Comparison of ENCODE assay signal across 10 cellular contexts in the genomic region with DNA sequence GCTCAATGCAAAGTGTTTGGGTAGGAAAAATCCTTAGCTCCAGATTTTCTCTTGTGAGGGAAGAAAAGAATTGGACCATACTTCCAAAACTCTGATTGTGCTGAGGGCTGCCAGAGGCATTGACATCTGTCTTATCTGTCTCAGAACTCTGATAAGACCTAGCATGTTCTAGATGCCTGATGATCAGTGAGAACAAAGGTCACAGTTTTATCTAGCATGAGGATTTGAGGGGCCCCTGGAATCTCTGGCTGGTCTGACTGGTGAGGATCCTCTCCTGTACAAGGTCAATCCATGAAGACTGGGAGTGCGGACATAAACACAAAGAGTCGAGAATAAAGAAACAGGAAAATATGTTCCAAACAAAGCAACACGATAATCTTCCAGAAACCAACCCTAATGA. TPM values are rescaled to one million over a fixed set of nuclear protein-coding genes. Genes with fewer than 3 reads are reported as not detected.
"Had no signal": no experiment of that assay in that cellular context is flagged by ENCODE, and none has a peak within 500 bp of the region (broad histone marks: within the 10 kb centered on the region; RNA-seq: fewer than 3 reads in every experiment).

No MANE protein-coding gene starts in this region.

- FAIRE-seq: H1, H54, K562 had no signal

- ATAC-seq: K562 had no signal

- H3K4me3 ChIP-seq: GM23248, K562 had no signal

- H3K27ac Mint-ChIP-seq: H9 had no signal

- H3K9ac ChIP-seq: GM23248 had no signal

- H3K4me3 Mint-ChIP-seq: H9 had no signal

- H3K27ac ChIP-seq: GM23248, HL-60 had no signal

- H3K9me3 Mint-ChIP-seq: H9 had no signal

- H2AFZ ChIP-seq: GM23248 had no signal

- DNase-seq: GM23248, H9, HCEC 1CT, IMR-90, KG1 had no signal

RNA-seq across cellular contexts. Expression of gene GPR149, which starts 40.1 kb away (rescaled TPM):
- total RNA-seq: GM23248, H1, H9, HT1080, IMR-90, K562 had no signal
- polyA plus RNA-seq: GM23248, H1, IMR-90, K562 had no signal
